Comparison of ENCODE assay signal across 9 cellular contexts in genomic region chr19:14519860-14520407, GRCh38. TPM values are rescaled to one million over a fixed set of nuclear protein-coding genes. Genes with fewer than 3 reads are reported as not detected.
DNase-seq lines count a peak whose midpoint lies in the region; ATAC-seq and TF ChIP-seq lines count a peak whose summit lies in the region.
"Had no signal": no experiment of that assay in that cellular context is flagged by ENCODE, and none has a peak within 500 bp of the region (broad histone marks: within the 10 kb centered on the region; RNA-seq: fewer than 3 reads in every experiment).

No MANE protein-coding gene starts in this region.

- no peak overlapping the region for H2AFZ ChIP-seq in HCT116 (ENCODE audit: low read depth, low read length, poor library complexity, severe bottlenecking)

- peaks cover 4 to 24% of the 10 kb centered on the region in 2 experiments; a peak in 2 of 4 replicates for H3K36me3 ChIP-seq in HCT116 (ENCODE audit: control insufficient read depth in 1 of 2, insufficient read depth in 2 of 2, low read length in 2 of 2)

- TF ChIP-seq CTCF in HCT116 (IDR thresholded peaks at IDR 0.05 in 2 of 3, conservative IDR thresholded peaks at IDR 0.05 in 1 of 3; ENCODE audit: borderline replicate concordance in 1 of 3, insufficient read depth in 1 of 3, low read depth in 2 of 3, low read length in 2 of 3) (no peak), fibroblast of the aortic adventitia (IDR thresholded peaks at IDR 0.05; ENCODE audit: insufficient read depth, low read length) (no peak)

- no peaks in the 10 kb centered on the region for H3K27me3 Mint-ChIP-seq in T-cell

- no peak; the same call in 1 of the 2 replicates for TF ChIP-seq RAD21 in HCT116 (IDR thresholded peaks at IDR 0.05; ENCODE audit: low read depth)

- peaks cover 24% of the 10 kb centered on the region for H3K36me3 Mint-ChIP-seq in T-cell

- H3K27ac ChIP-seq in HCT116 (ENCODE audit: low read depth, low read length) (peak overlapping the region; percentile 97), skin epidermis (peak overlapping the region in 19 of 21 experiments; percentile 7 to 99 (median 91))

- no peaks in the 10 kb centered on the region for H3K9me3 Mint-ChIP-seq in T-cell

- H3K4me3 Mint-ChIP-seq in T-cell, result peak overlapping the region; percentile 75 to 93 (median 90)

- H3K27ac Mint-ChIP-seq in T-cell, result peak overlapping the region; percentile 95 to 97

- CTCF ChIA-PET in HCT116 (lab: Charles Lee), result interaction anchor here (1.2 kb wide), 1 partner anchor 14 kb away, joined by 3 read pairs; no protein-coding TSS in a partner anchor
- CTCF ChIA-PET in T-cell (lab: Charles Lee), result no interaction called here

- peak; percentile 96 for DNase-seq in HCT116 (ENCODE audit: low read depth, low spot score)
- DNase-seq in T-cell, result no peak
- DNase-seq in fibroblast of the aortic adventitia (ENCODE audit: low read depth), result peak; percentile 72
- DNase-seq in erythroblast (lab: John Stamatoyannopoulos, UW), result no peak
- DNase-seq: cerebellar nuclear complex had no signal

- peaks cover 28% of the 10 kb centered on the region; the same call in 1 of the 2 replicates for H4K20me1 ChIP-seq in HCT116 (ENCODE audit: insufficient read depth)

- intact Hi-C loops in HCT116 (cut with micrococcal nuclease), result no loop called here

- RAD21 ChIA-PET in HCT116 (lab: Charles Lee; ENCODE audit: low non-redundant PET in 1 of 2, low total read pairs in 2 of 2, uncharacterized antibody in 2 of 2, unreplicated experiment in 2 of 2), result interaction anchor here in 1 of 2 experiments (0.5 kb wide), 1 partner anchor 52 kb away, joined by 5 read pairs; the partner anchor contains the start of gene NDUFB7

- ATAC-seq in HCT116 (peak; percentile 54), T-cell (replicated peaks in 1 of 4) (no peak), GM21381 (IDR thresholded peaks at IDR 0.05; ENCODE audit: unreplicated experiment) (no peak), HG02973 (IDR thresholded peaks at IDR 0.05; ENCODE audit: unreplicated experiment) (no peak), HG02938 (IDR thresholded peaks at IDR 0.05; ENCODE audit: unreplicated experiment) (no peak)

- no peaks in the 10 kb centered on the region for H3K9me3 ChIP-seq in HCT116 (ENCODE audit: control insufficient read depth in 1 of 2, insufficient read depth in 1 of 2, low read depth in 1 of 2, low read length in 2 of 2)

- H3K4me3 ChIP-seq in HCT116 (replicated peaks in 1 of 2; ENCODE audit: low read depth in 1 of 2, low read length in 2 of 2) (peak overlapping the region in 1 of 2 experiments; percentile 13; a peak in 1 of 4 replicates), fibroblast of the aortic adventitia (ENCODE audit: low read depth, low read length) (no peak overlapping the region), skin epidermis (no peak overlapping the region)

- POLR2A ChIA-PET in HCT116 (lab: Charles Lee), result interaction anchor here (0.6 to 4.7 kb wide), 7 partner anchors 9 to 53 kb away, joined by 3 to 112 read pairs (median 3); partner anchors contain the start of gene TECR
- POLR2A ChIA-PET in T-cell (lab: Charles Lee), result interaction anchor here (0.6 to 1.3 kb wide), 2 partner anchors 13 kb away, joined by 3 to 4 read pairs; no protein-coding TSS in a partner anchor

- TF ChIP-seq POLR2A in HCT116 (IDR thresholded peaks at IDR 0.05; ENCODE audit: borderline replicate concordance, extremely low read depth, insufficient read depth, insufficient read length), result no peak
- TF ChIP-seq POLR2A in erythroblast (IDR thresholded peaks at IDR 0.05; ENCODE audit: low read length), result no peak

- peaks cover 32% of the 10 kb centered on the region for H3K79me2 ChIP-seq in HCT116 (ENCODE audit: insufficient read depth, low read length)

- peak overlapping the region; percentile 66 for H3K9ac ChIP-seq in HCT116 (ENCODE audit: low read length)

- peak overlapping the region; percentile 87 for H3K4me2 ChIP-seq in HCT116 (ENCODE audit: low read length)

- H3K4me1 Mint-ChIP-seq in T-cell, result peaks cover 70 to 76% (median 71%) of the 10 kb centered on the region in 3 donors

- H3K27me3 ChIP-seq in HCT116 (ENCODE audit: insufficient read depth, low read length), result no peaks in the 10 kb centered on the region

- no peaks in the 10 kb centered on the region for H3K9me2 ChIP-seq in HCT116 (ENCODE audit: insufficient read depth)

- H3K4me1 ChIP-seq in HCT116 (ENCODE audit: control insufficient read depth in 1 of 2, insufficient read depth in 2 of 2, low read length in 2 of 2), result peaks cover 48 to 69% of the 10 kb centered on the region in 2 experiments

- no TSS peak for BruUV-seq in HCT116 (replicated peaks; lab: Mats Ljungman, UMichigan)

TF ChIP-seq in HCT116, 20 proteins besides CTCF, POLR2A, EP300 and RAD21:
- TF ChIP-seq ATF3 (IDR thresholded peaks at IDR 0.05), result no peak
- TF ChIP-seq JUND (IDR thresholded peaks at IDR 0.05), result peak; percentile 96
- peak; percentile 91 for TF ChIP-seq SIN3A (IDR thresholded peaks at IDR 0.05; ENCODE audit: low read depth)
- TF ChIP-seq MAX (IDR thresholded peaks at IDR 0.05), result peak; percentile 85
- TF ChIP-seq ZNF274 (IDR thresholded peaks at IDR 0.05; ENCODE audit: low read depth, low read length), result no peak
- TF ChIP-seq TCF7L2 (IDR thresholded peaks at IDR 0.05; ENCODE audit: borderline replicate concordance, extremely low read depth, insufficient read depth, insufficient read length), result peak; percentile 86
- TF ChIP-seq FOSL1 (IDR thresholded peaks at IDR 0.05; ENCODE audit: low read depth), result peak; percentile 92
- TF ChIP-seq CBX3 (IDR thresholded peaks at IDR 0.05; ENCODE audit: low read depth), result peak; percentile 87
- no peak for TF ChIP-seq EGR1 (IDR thresholded peaks at IDR 0.05; ENCODE audit: low read depth)
- peak; percentile 42 for TF ChIP-seq ZFX (IDR thresholded peaks at IDR 0.05)
- peak; percentile 96 for TF ChIP-seq SP1 (IDR thresholded peaks at IDR 0.05; ENCODE audit: low read depth)
- peak; percentile 10 for TF ChIP-seq YY1 (IDR thresholded peaks at IDR 0.05; ENCODE audit: extremely low read depth, insufficient replicate concordance, low read depth, low read length)
- peak; percentile 69; the same call in 1 of the 2 replicates for TF ChIP-seq POLR2AphosphoS5 (IDR thresholded peaks at IDR 0.05; ENCODE audit: low read depth, low read length)

RNA-seq across cellular contexts. Expression of gene DNAJB1, which starts 1.7 kb away (rescaled TPM):
- total RNA-seq in HCT116 (2021; ENCODE audit: unreplicated experiment) (175 TPM), T-cell (100 to 1,000 TPM; 158 to 575 (median 165) TPM), fibroblast of the aortic adventitia (ENCODE audit: low replicate concordance) (54.7 and 95.2 TPM in 2 replicates)
- 129 and 139 TPM in 2 replicates for polyA plus RNA-seq in HCT116 (2012)

RNA-seq across cellular contexts. Expression of gene TECR, which starts 9.5 kb away (rescaled TPM):
- total RNA-seq in HCT116 (2021; ENCODE audit: unreplicated experiment) (232 TPM), T-cell (100 to 1,000 TPM; 137 to 207 (median 171) TPM), fibroblast of the aortic adventitia (ENCODE audit: low replicate concordance) (2.9 and 41.8 TPM in 2 replicates)
- polyA plus RNA-seq in HCT116 (2012), result 305 and 352 TPM in 2 replicates

RNA-seq across cellular contexts. Expression of gene GIPC1, which starts 24.0 kb away (rescaled TPM):
- total RNA-seq in HCT116 (2021; ENCODE audit: unreplicated experiment) (103 TPM), T-cell (10 to 100 TPM; 27.5 to 44.4 (median 35.4) TPM), fibroblast of the aortic adventitia (ENCODE audit: low replicate concordance) (93.5 and 119 TPM in 2 replicates)
- polyA plus RNA-seq in HCT116 (2012), result 112 and 135 TPM in 2 replicates

RNA-seq across cellular contexts. Expression of gene PTGER1, which starts 44.8 kb away (rescaled TPM):
- total RNA-seq in HCT116 (2021; ENCODE audit: unreplicated experiment) (1.1 TPM), T-cell (under 1 TPM in 2 of 5 donors, not detected in 3; 0.23 to 0.25 TPM), fibroblast of the aortic adventitia (ENCODE audit: low replicate concordance) (1.9 and 3.4 TPM in 2 replicates)
- polyA plus RNA-seq in HCT116 (2012), result 0.47 and 0.55 TPM in 2 replicates

RNA-seq across cellular contexts. Expression of gene NDUFB7, which starts 51.9 kb away (rescaled TPM):
- 167 TPM for total RNA-seq in HCT116 (2021; ENCODE audit: unreplicated experiment)
- 214 and 236 TPM in 2 replicates for polyA plus RNA-seq in HCT116 (2012)
- 100 to 1,000 TPM in 1 of 5 donors, 10 to 100 TPM in 4; 47.9 to 112 (median 90.4) TPM for total RNA-seq in T-cell
- total RNA-seq in fibroblast of the aortic adventitia (ENCODE audit: low replicate concordance), result 100 and 164 TPM in 2 replicates

Comparison
In these comparisons a context has a peak if more than half of its experiments do, and no peak if none do; other contexts are left out.
1. DNase-seq: peak in HCT116 (single experiment) and fibroblast of the aortic adventitia (single experiment); none in T-cell (0 of 34) and erythroblast (0 of 2).